8 cellular contexts compared by ENCODE assay signal in the genomic region with DNA sequence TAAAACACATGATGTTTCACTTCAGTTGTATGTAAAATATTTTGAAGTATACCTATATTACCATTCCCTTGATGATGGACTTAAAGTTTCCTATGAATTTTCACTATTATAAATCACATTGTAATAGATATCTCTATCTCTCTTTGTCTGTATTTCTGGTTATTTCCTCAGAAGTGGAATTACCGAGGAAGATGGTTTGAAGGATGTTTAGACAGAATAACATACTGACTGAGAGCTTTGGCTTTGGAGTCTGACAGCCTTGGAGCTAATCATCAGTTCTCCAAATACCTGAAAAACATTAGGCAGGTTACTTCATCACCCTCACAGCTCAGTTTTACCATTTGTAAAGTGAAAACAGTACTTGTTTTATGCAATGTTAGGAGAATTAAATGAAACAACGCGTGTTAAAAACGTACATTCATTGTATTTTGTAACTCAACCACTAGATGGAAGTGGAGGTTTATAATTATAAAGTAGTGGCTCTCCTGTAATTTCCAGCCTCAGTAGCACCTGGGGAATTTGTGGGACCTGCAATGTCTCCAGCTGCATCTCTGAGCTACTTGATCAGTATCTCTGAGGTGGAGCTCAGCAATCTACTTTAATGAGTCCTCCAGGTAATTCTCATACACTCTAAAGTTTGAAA. TPM values are rescaled to one million over a fixed set of nuclear protein-coding genes. Genes with fewer than 3 reads are reported as not detected.
DNase-seq lines count a peak whose midpoint lies in the region; ATAC-seq and TF ChIP-seq lines count a peak whose summit lies in the region.

No MANE protein-coding gene starts in this region.

- no peak overlapping the region for H3K27ac Mint-ChIP-seq in immature natural killer cell

- no peaks in the 10 kb centered on the region for H3K36me3 ChIP-seq in suprapubic skin

- 9% methylated on average over 4 of the region's 4 CpGs for WGBS in suprapubic skin

- no peak overlapping the region for H3K4me3 ChIP-seq in suprapubic skin

- ATAC-seq in GM21367 (IDR thresholded peaks at IDR 0.05; ENCODE audit: unreplicated experiment), result peak; percentile 55
- no peak for ATAC-seq in activated CD4-positive, CD25-positive, alpha-beta regulatory T cell treated with anti-CD3 and anti-CD28 coated beads, Interleukin-2, amount 50 U/mL, for 24 hours

- H3K4me1 ChIP-seq in suprapubic skin, result peaks cover 4% of the 10 kb centered on the region

- H3K4me3 Mint-ChIP-seq in immature natural killer cell, result no peak overlapping the region

- TF ChIP-seq POLR2A in suprapubic skin (IDR thresholded peaks at IDR 0.05), result no peak

- no peak for TF ChIP-seq EP300 in suprapubic skin (IDR thresholded peaks at IDR 0.05)

- H3K27ac ChIP-seq in suprapubic skin, result no peak overlapping the region

- no peaks in the 10 kb centered on the region for H3K36me3 Mint-ChIP-seq in immature natural killer cell

- no peaks in the 10 kb centered on the region for H3K4me1 Mint-ChIP-seq in immature natural killer cell

- H3K27me3 Mint-ChIP-seq in immature natural killer cell (ENCODE audit: low read depth in 3 of 3), result peaks cover 0 to 6% (median 3%) of the 10 kb centered on the region in 3 donors

- H3K27me3 ChIP-seq in suprapubic skin, result no peaks in the 10 kb centered on the region

- peak; percentile 58 for DNase-seq in D341Med (ENCODE audit: low spot score)
- peak; percentile 19 for DNase-seq in NCI-H1694 (lab: John Stamatoyannopoulos, UW)
- peak; percentile 7 for DNase-seq in amniotic stem cell (lab: John Stamatoyannopoulos, UW)
- peak; percentile 7 to 28 (median 26) for DNase-seq in immature natural killer cell
- DNase-seq in suprapubic skin (ENCODE audit: low spot score in 2 of 2), result no peak
- DNase-seq in stimulated activated CD4-positive, alpha-beta T cell treated with anti-CD3 and anti-CD28 coated beads, Interleukin-4, amount 100 ng/mL, for 1 hour, result no peak

- TF ChIP-seq CTCF in suprapubic skin (IDR thresholded peaks at IDR 0.05), result peak; percentile 19 to 39

- no peaks in the 10 kb centered on the region for H3K9me3 Mint-ChIP-seq in immature natural killer cell

- no peaks in the 10 kb centered on the region for H3K9me3 ChIP-seq in suprapubic skin

RNA-seq across cellular contexts. Expression of a gene that starts 14.3 kb away (rescaled TPM):
- polyA plus RNA-seq in immature natural killer cell, result 1 to 10 TPM in 2 of 3 donors, under 1 TPM in 1; 0.76 to 3.3 (median 2.6) TPM
- total RNA-seq in suprapubic skin, result 1 to 10 TPM in 2 of 4 donors, under 1 TPM in 1, not detected in 1; 0.68 to 8.4 (median 1.4) TPM

RNA-seq across cellular contexts. Expression of a gene that starts 23.4 kb away (rescaled TPM):
- polyA plus RNA-seq in immature natural killer cell, result not detected
- total RNA-seq in suprapubic skin, result not detected

RNA-seq across cellular contexts. Expression of a gene that starts 36.3 kb away (rescaled TPM):
- 10 to 100 TPM in 1 of 3 donors, 1 to 10 TPM in 2; 6.2 to 17.6 (median 6.4) TPM for polyA plus RNA-seq in immature natural killer cell
- total RNA-seq in suprapubic skin, result 10 to 100 TPM; 19.2 to 27.6 (median 22.6) TPM

RNA-seq across cellular contexts. Expression of a gene that starts 59.9 kb away (rescaled TPM):
- polyA plus RNA-seq in immature natural killer cell, result not detected
- under 1 TPM in 2 of 4 donors, not detected in 2; 0.42 to 0.68 TPM for total RNA-seq in suprapubic skin

Comparison
In these comparisons a context has a peak if more than half of its experiments do, and no peak if none do; other contexts are left out.
1. DNase-seq: peak in D341Med (single experiment), NCI-H1694 (single experiment), amniotic stem cell (single experiment) and immature natural killer cell (3 of 3); none in suprapubic skin (0 of 2) and stimulated activated CD4-positive, alpha-beta T cell treated with anti-CD3 and anti-CD28 coated beads, Interleukin-4, amount 100 ng/mL, for 1 hour (single experiment).